7 cellular contexts compared by ENCODE assay signal in genomic region chr1:4402032-4402431, GRCh38.
"Had no signal": no experiment of that assay in that cellular context is flagged by ENCODE, and none has a peak within 500 bp of the region (broad histone marks: within the 10 kb centered on the region; RNA-seq: fewer than 3 reads in every experiment).

No MANE protein-coding gene starts in this region.

- H3K4me3 Mint-ChIP-seq: GM23338 had no signal

- H3K4me3 ChIP-seq: GM23338, K562 had no signal

- H3K27ac Mint-ChIP-seq: GM23338 had no signal

- FAIRE-seq: HTR-8/SVneo, K562 had no signal

- H2AFZ ChIP-seq: GM23338 had no signal

- DNase-seq: H7, HCEC 1CT, IMR-90, KG1 had no signal

- H3K4me1 Mint-ChIP-seq: GM23338 had no signal

- H3K4me2 ChIP-seq: GM23338 had no signal
